ENCODE assay signal across 1 cellular context in the genomic region with DNA sequence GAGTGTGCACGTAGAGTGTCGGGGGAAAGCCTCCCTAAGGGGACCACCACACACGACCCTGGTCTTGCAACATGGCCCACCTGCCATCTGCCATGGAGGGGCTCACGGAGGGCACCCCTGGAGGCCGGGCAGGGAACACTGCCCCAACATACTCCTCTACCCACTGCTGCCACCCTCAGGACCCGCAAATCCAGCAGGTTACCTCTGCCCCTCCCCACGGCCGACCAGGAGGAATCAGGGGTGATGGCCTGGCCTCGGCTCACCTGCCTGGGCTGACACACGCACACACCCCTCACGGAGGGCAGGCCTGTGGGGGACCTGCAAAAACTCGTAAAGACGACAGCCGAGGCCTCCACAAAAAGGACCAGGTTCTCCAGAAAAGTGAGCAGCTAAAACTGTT.
TF ChIP-seq lines count a peak whose summit lies in the region.

No MANE protein-coding gene starts in this region.

TF ChIP-seq in SK-N-SH, 30 proteins besides CTCF, POLR2A, EP300 and RAD21 (continued from another document):
- no peak for TF ChIP-seq PBX3 (IDR thresholded peaks at IDR 0.05)
- no peak for TF ChIP-seq ZBTB33 (IDR thresholded peaks at IDR 0.05; ENCODE audit: borderline replicate concordance, low read depth)
- TF ChIP-seq TAF1 (IDR thresholded peaks at IDR 0.05; ENCODE audit: borderline replicate concordance, low read depth, low read length): no peak
